1 cellular context compared by ENCODE assay signal in genomic region chr5:51394609-51395008, GRCh38.
TF ChIP-seq lines count a peak whose summit lies in the region.

No MANE protein-coding gene starts in this region.

TF ChIP-seq in SK-N-SH treated with all-trans-retinoic acid at 6 μM for 48 hours, 23 proteins besides CTCF, POLR2A, EP300 and RAD21 (continued from another document):
- TF ChIP-seq PATZ1 (CRISPR knock-in tag; IDR thresholded peaks at IDR 0.05; ENCODE audit: borderline replicate concordance) (no peak), POU6F1 (CRISPR knock-in tag; IDR thresholded peaks at IDR 0.05; ENCODE audit: borderline replicate concordance, low read depth) (no peak), ZNF565 (CRISPR knock-in tag; conservative IDR thresholded peaks at IDR 0.05; ENCODE audit: low read depth) (no peak)
TF ChIP-seq in SK-N-SH treated with all-trans-retinoic acid at 6 μM for 48 hours: peak in this region for 0.
